Comparison of ENCODE assay signal across 14 cellular contexts in genomic region chr1:20663365-20663764, GRCh38. TPM values are rescaled to one million over a fixed set of nuclear protein-coding genes. Genes with fewer than 3 reads are reported as not detected.
DNase-seq lines count a peak whose midpoint lies in the region; ATAC-seq and TF ChIP-seq lines count a peak whose summit lies in the region.
"Had no signal": no experiment of that assay in that cellular context is flagged by ENCODE, and none has a peak within 500 bp of the region (broad histone marks: within the 10 kb centered on the region; RNA-seq: fewer than 3 reads in every experiment).

No MANE protein-coding gene starts in this region.

- peaks cover 21% of the 10 kb centered on the region for H3K36me3 Mint-ChIP-seq in activated CD4-positive, alpha-beta T cell treated with anti-CD3 and anti-CD28 coated beads, Interleukin-2, amount 10 ng/mL, durations not matched to agents 7 days and 5 days (ENCODE audit: low read depth)
- H3K36me3 Mint-ChIP-seq in dendritic cell treated with granulocyte-macrophage colony-stimulating factor and Interleukin-4, amounts not matched to agents 40 ng/mL and 50 ng/mL, for 4 days (ENCODE audit: low read depth) = peaks cover 32% of the 10 kb centered on the region

- H3K27me3 ChIP-seq in Loucy (ENCODE audit: insufficient read depth, low read length, poor library complexity, severe bottlenecking) (no peaks in the 10 kb centered on the region), osteoblast (ENCODE audit: insufficient read depth, low read length) (no peaks in the 10 kb centered on the region)

- H3K36me3 ChIP-seq in Loucy (ENCODE audit: insufficient read depth, low read length) (peaks cover 2% of the 10 kb centered on the region; the same call in 1 of the 2 replicates), osteoblast (ENCODE audit: insufficient read depth, low read length) (peaks cover 9% of the 10 kb centered on the region)

- peak overlapping the region; percentile 73 for H3K27ac Mint-ChIP-seq in activated CD4-positive, alpha-beta T cell treated with anti-CD3 and anti-CD28 coated beads, Interleukin-2, amount 10 ng/mL, durations not matched to agents 7 days and 5 days
- H3K27ac Mint-ChIP-seq in dendritic cell treated with granulocyte-macrophage colony-stimulating factor and Interleukin-4, amounts not matched to agents 40 ng/mL and 50 ng/mL, for 4 days = peak overlapping the region; percentile 30

- peak; percentile 40 for TF ChIP-seq CTCF in Loucy (conservative IDR thresholded peaks at IDR 0.05; ENCODE audit: low read length)
- no peak for TF ChIP-seq CTCF in osteoblast (IDR thresholded peaks at IDR 0.05; ENCODE audit: extremely low read depth, low read depth, low read length)

- H3K4me1 Mint-ChIP-seq in activated CD4-positive, alpha-beta T cell treated with anti-CD3 and anti-CD28 coated beads, Interleukin-2, amount 10 ng/mL, durations not matched to agents 7 days and 5 days = peaks cover 45% of the 10 kb centered on the region
- peaks cover 33% of the 10 kb centered on the region for H3K4me1 Mint-ChIP-seq in dendritic cell treated with granulocyte-macrophage colony-stimulating factor and Interleukin-4, amounts not matched to agents 40 ng/mL and 50 ng/mL, for 4 days (ENCODE audit: low read depth)

- peaks cover 3% of the 10 kb centered on the region for H3K9me3 Mint-ChIP-seq in activated CD4-positive, alpha-beta T cell treated with anti-CD3 and anti-CD28 coated beads, Interleukin-2, amount 10 ng/mL, durations not matched to agents 7 days and 5 days
- H3K9me3 Mint-ChIP-seq in dendritic cell treated with granulocyte-macrophage colony-stimulating factor and Interleukin-4, amounts not matched to agents 40 ng/mL and 50 ng/mL, for 4 days = peaks cover 8% of the 10 kb centered on the region

- no peaks in the 10 kb centered on the region for H3K9me2 ChIP-seq in Loucy (replicated peaks; ENCODE audit: low read depth, low read length)

- H3K9ac ChIP-seq in Loucy (ENCODE audit: low read depth, low read length, poor library complexity, severe bottlenecking) = no peak overlapping the region

- H4K20me1 ChIP-seq in Loucy (ENCODE audit: insufficient read depth, low read length, poor library complexity, severe bottlenecking) = peaks cover 27% of the 10 kb centered on the region
- H4K20me1 ChIP-seq in osteoblast (ENCODE audit: insufficient read depth, low read length) = peaks cover 6% of the 10 kb centered on the region

- no peaks in the 10 kb centered on the region for H3K9me3 ChIP-seq in Loucy (ENCODE audit: insufficient read depth, low read depth, low read length)
- no peaks in the 10 kb centered on the region for H3K9me3 ChIP-seq in osteoblast (ENCODE audit: low read depth, low read length)

- peak overlapping the region; percentile 98 for H3K4me3 Mint-ChIP-seq in activated CD4-positive, alpha-beta T cell treated with anti-CD3 and anti-CD28 coated beads, Interleukin-2, amount 10 ng/mL, durations not matched to agents 7 days and 5 days
- no peak overlapping the region for H3K4me3 Mint-ChIP-seq in dendritic cell treated with granulocyte-macrophage colony-stimulating factor and Interleukin-4, amounts not matched to agents 40 ng/mL and 50 ng/mL, for 4 days

- H3K4me2 ChIP-seq in Loucy (ENCODE audit: low read depth, low read length, poor library complexity, severe bottlenecking) = no peak overlapping the region
- H3K4me2 ChIP-seq in osteoblast (ENCODE audit: insufficient read depth, low read length) = no peak overlapping the region

- no peak for ATAC-seq in left colon
- no peak for ATAC-seq in GM19324 (IDR thresholded peaks at IDR 0.05; ENCODE audit: low FRiP score, unreplicated experiment)

- H3K4me1 ChIP-seq in Loucy (ENCODE audit: insufficient read depth, low read length, poor library complexity, severe bottlenecking) (peaks cover 41% of the 10 kb centered on the region), osteoblast (ENCODE audit: insufficient read depth, low read length) (peaks cover 14% of the 10 kb centered on the region)

- H3K79me2 ChIP-seq in Loucy (ENCODE audit: insufficient read depth, low read length) = peaks cover 37% of the 10 kb centered on the region
- H3K79me2 ChIP-seq in osteoblast (ENCODE audit: insufficient read depth, low read length) = peaks cover 29% of the 10 kb centered on the region

- POLR2A ChIA-PET in activated CD4-positive, alpha-beta T cell treated with anti-CD3 and anti-CD28 coated beads, Interleukin-2, amount 10 ng/mL, durations not matched to agents 7 days and 5 days (lab: Charles Lee) = no interaction called here

- intact Hi-C loops in dendritic cell treated with granulocyte-macrophage colony-stimulating factor and Interleukin-4, amounts not matched to agents 40 ng/mL and 50 ng/mL, for 4 days (cut with micrococcal nuclease) = no loop called here
- intact Hi-C loops in left colon (cut with DNase I, micrococcal nuclease) = no loop called here

- peaks cover 3% of the 10 kb centered on the region; the same call in 1 of the 2 replicates for H3F3A ChIP-seq in Loucy (ENCODE audit: low read depth)

- H2AFZ ChIP-seq in Loucy (ENCODE audit: low read length) = no peak overlapping the region
- H2AFZ ChIP-seq in osteoblast (ENCODE audit: low read length) = no peak overlapping the region

- H3K27ac ChIP-seq in osteoblast (ENCODE audit: low read depth, low read length) = no peak overlapping the region

- no peak for DNase-seq in activated CD4-positive, alpha-beta T cell treated with anti-CD3 and anti-CD28 coated beads, Interleukin-2, amount 10 ng/mL, durations not matched to agents 7 days and 5 days
- no peak for DNase-seq in activated CD4-positive, alpha-beta T cell treated with anti-CD3 and anti-CD28 coated beads, Interleukin-2, amount 50 U/mL, for 48 hours
- DNase-seq in osteoblast (ENCODE audit: insufficient read length, low spot score, missing footprints) (peak; percentile 78), left colon (no peak)
- no peak for DNase-seq in stimulated activated CD4-positive, alpha-beta T cell treated with anti-CD3 and anti-CD28 coated beads, Interleukin-4, amount 100 ng/mL, for 24 hours
- DNase-seq: activated T-cell treated with anti-CD3 and anti-CD28 coated beads, Interleukin-2, amount 50 U/mL, for 48 hours; anterior cingulate cortex; cortex of kidney; NCI-H2081 treated with DMSO at 0.1 percent for 48 hours; NCI-H526 had no signal

- CTCF ChIA-PET in activated CD4-positive, alpha-beta T cell treated with anti-CD3 and anti-CD28 coated beads, Interleukin-2, amount 10 ng/mL, durations not matched to agents 7 days and 5 days (lab: Charles Lee) = interaction anchor here (1.3 kb wide), 1 partner anchor 31 kb away, joined by 3 read pairs; the partner anchor contains the start of gene PINK1

- H3K4me3 ChIP-seq in Loucy (ENCODE audit: low read length, poor library complexity, severe bottlenecking) = no peak overlapping the region
- H3K4me3 ChIP-seq in osteoblast (ENCODE audit: insufficient read depth, low read length) = no peak overlapping the region

- H3K27me3 Mint-ChIP-seq in activated CD4-positive, alpha-beta T cell treated with anti-CD3 and anti-CD28 coated beads, Interleukin-2, amount 10 ng/mL, durations not matched to agents 7 days and 5 days = no peaks in the 10 kb centered on the region
- no peaks in the 10 kb centered on the region for H3K27me3 Mint-ChIP-seq in dendritic cell treated with granulocyte-macrophage colony-stimulating factor and Interleukin-4, amounts not matched to agents 40 ng/mL and 50 ng/mL, for 4 days

RNA-seq across cellular contexts. Expression of gene DDOST, which starts 2.2 kb away (rescaled TPM):
- 100 to 1,000 TPM; 145 to 152 TPM for total RNA-seq in activated CD4-positive, alpha-beta T cell treated with anti-CD3 and anti-CD28 coated beads, Interleukin-2, amount 10 ng/mL, durations not matched to agents 7 days and 5 days
- total RNA-seq in osteoblast (291 and 293 TPM in 2 replicates), left colon (100 to 1,000 TPM; 180 to 206 TPM)

RNA-seq across cellular contexts. Expression of gene PINK1, which starts 30.1 kb away (rescaled TPM):
- total RNA-seq in activated CD4-positive, alpha-beta T cell treated with anti-CD3 and anti-CD28 coated beads, Interleukin-2, amount 10 ng/mL, durations not matched to agents 7 days and 5 days = 1 to 10 TPM; 3.1 to 4.1 TPM
- total RNA-seq in osteoblast = 73.1 and 79.3 TPM in 2 replicates
- total RNA-seq in left colon = 100 to 1,000 TPM in 1 of 2 donors, 10 to 100 TPM in 1; 95.6 to 127 TPM

RNA-seq across cellular contexts. Expression of gene KIF17, which starts 54.4 kb away (rescaled TPM):
- total RNA-seq in activated CD4-positive, alpha-beta T cell treated with anti-CD3 and anti-CD28 coated beads, Interleukin-2, amount 10 ng/mL, durations not matched to agents 7 days and 5 days = not detected
- total RNA-seq in osteoblast = 0.29 and 0.36 TPM in 2 replicates
- 1 to 10 TPM in 1 of 2 donors, under 1 TPM in 1; 0.31 to 1.6 TPM for total RNA-seq in left colon
- total RNA-seq: T-helper 1 cell treated with Interleukin-12 subunit alpha and Interleukin-12 subunit beta and Interleukin-4 antibody, amounts not matched to agents 30 ng/mL and 1 ng/mL, for 36 hours had no signal

Comparison
In these comparisons a context has a peak if more than half of its experiments do, and no peak if none do; other contexts are left out.
1. RNA of gene PINK1, which starts 30.1 kb away (total RNA-seq): 95.6 to 127 TPM in left colon and 73.1 to 79.3 TPM in osteoblast; 3.1 to 4.1 TPM in activated CD4-positive, alpha-beta T cell treated with anti-CD3 and anti-CD28 coated beads, Interleukin-2, amount 10 ng/mL, durations not matched to agents 7 days and 5 days; every median in the first group is over 10 times any median in the second.